ENCODE assay signal across 17 cellular contexts in genomic region chr6:141829996-141830395, GRCh38.
DNase-seq lines count a peak whose midpoint lies in the region; ATAC-seq and TF ChIP-seq lines count a peak whose summit lies in the region.
"Had no signal": no experiment of that assay in that cellular context is flagged by ENCODE, and none has a peak within 500 bp of the region (broad histone marks: within the 10 kb centered on the region; RNA-seq: fewer than 3 reads in every experiment).

No MANE protein-coding gene starts in this region.

- H3K9me3 Mint-ChIP-seq in nephron, result peaks cover 2% of the 10 kb centered on the region

- H3K27me3 Mint-ChIP-seq in nephron (ENCODE audit: low read depth), result peaks cover 7% of the 10 kb centered on the region
- H3K27me3 Mint-ChIP-seq: CD4-positive, CD25-positive, alpha-beta regulatory T cell had no signal

- H3K4me1 ChIP-seq in HUES48 (ENCODE audit: control insufficient read depth, insufficient read depth, low read length) (peaks cover 27% of the 10 kb centered on the region), ectodermal cell (ENCODE audit: control insufficient read depth, insufficient read depth, low read length) (peaks cover 31% of the 10 kb centered on the region), heart right ventricle (no peaks in the 10 kb centered on the region)
- H3K4me1 ChIP-seq: BLaER1 had no signal

- H3K4me1 Mint-ChIP-seq in nephron, result peaks cover 11% of the 10 kb centered on the region

- no peak for DNase-seq in NCI-H345 (lab: John Stamatoyannopoulos, UW)
- no peak for DNase-seq in left colon
- no peak for DNase-seq in heart right ventricle
- no peak for DNase-seq in NAMALWA (ENCODE audit: low spot score)
- DNase-seq: CD4-positive, CD25-positive, alpha-beta regulatory T cell; DMS153; DND-41; KG1; MG63; NCI-H2029; NCI-H526 treated with DMSO at 0.1 percent for 48 hours; SIG-M5 had no signal

- peak overlapping the region in 2 of 3 experiments; percentile 30 to 65 for H3K27ac Mint-ChIP-seq in nephron
- H3K27ac Mint-ChIP-seq: CD4-positive, CD25-positive, alpha-beta regulatory T cell had no signal

- H3K9ac ChIP-seq in HUES48 (ENCODE audit: low read depth, low read length), result no peak overlapping the region
- H3K9ac ChIP-seq: BLaER1 had no signal

- H3K27ac ChIP-seq in HUES48 (ENCODE audit: low read depth, low read length) (peak overlapping the region; percentile 30), ectodermal cell (ENCODE audit: insufficient read depth, low read depth, low read length, poor library complexity, severe bottlenecking) (peak overlapping the region; percentile 73), heart right ventricle (no peak overlapping the region)
- H3K27ac ChIP-seq: BLaER1, SK-N-MC had no signal

- no peaks in the 10 kb centered on the region for H3K36me3 ChIP-seq in HUES48 (ENCODE audit: control insufficient read depth, insufficient read depth, low read length)
- no peaks in the 10 kb centered on the region for H3K36me3 ChIP-seq in ectodermal cell (ENCODE audit: control insufficient read depth, insufficient read depth, low read length)
- H3K36me3 ChIP-seq in heart right ventricle, result no peaks in the 10 kb centered on the region
- H3K36me3 ChIP-seq: BLaER1, MG63 had no signal

- H3K36me3 Mint-ChIP-seq in nephron (ENCODE audit: low read depth), result no peaks in the 10 kb centered on the region
- H3K36me3 Mint-ChIP-seq: CD4-positive, CD25-positive, alpha-beta regulatory T cell had no signal

- H3K27me3 ChIP-seq in HUES48 (ENCODE audit: control insufficient read depth, insufficient read depth, low read length) (no peaks in the 10 kb centered on the region), ectodermal cell (ENCODE audit: control insufficient read depth, insufficient read depth, low read length, poor library complexity, severe bottlenecking) (no peaks in the 10 kb centered on the region), heart right ventricle (no peaks in the 10 kb centered on the region)
- H3K27me3 ChIP-seq: BLaER1, MG63 had no signal

- no peak for ATAC-seq in left colon
- ATAC-seq in heart right ventricle, result no peak

- no peak for TF ChIP-seq CTCF in nephron (IDR thresholded peaks at IDR 0.05; ENCODE audit: unreplicated experiment in 3 of 3)
- no peak for TF ChIP-seq CTCF in heart right ventricle (IDR thresholded peaks at IDR 0.05)

- H3K9me3 ChIP-seq in HUES48 (ENCODE audit: control insufficient read depth, insufficient read depth, low read length), result no peaks in the 10 kb centered on the region
- H3K9me3 ChIP-seq in ectodermal cell (ENCODE audit: control insufficient read depth, low read length), result no peaks in the 10 kb centered on the region
- peaks cover 0 to 1% (median 0%) of the 10 kb centered on the region in 11 donors for H3K9me3 ChIP-seq in heart right ventricle
- H3K9me3 ChIP-seq: BLaER1, MG63 had no signal

- intact Hi-C loops in left colon (cut with DNase I, micrococcal nuclease) (no loop called here), heart right ventricle (cut with DNase I) (no loop called here)

- no peak overlapping the region for H3K4me3 ChIP-seq in HUES48 (ENCODE audit: low read depth, low read length)
- H3K4me3 ChIP-seq in ectodermal cell (ENCODE audit: insufficient read depth, low read depth, low read length), result no peak overlapping the region
- H3K4me3 ChIP-seq in heart right ventricle, result no peak overlapping the region
- H3K4me3 ChIP-seq: BLaER1, MG63, SK-N-MC had no signal

- WGBS in ectodermal cell, 2 experiments, result 48 to 55% methylated on average over 3 of the region's 3 CpGs
- WGBS in heart right ventricle, 2 donors, result 70 to 85% methylated on average over 3 of the region's 3 CpGs

- H3K4me3 Mint-ChIP-seq in nephron, result no peak overlapping the region
- H3K4me3 Mint-ChIP-seq: CD4-positive, CD25-positive, alpha-beta regulatory T cell had no signal

Comparison
In these comparisons a context has a peak if more than half of its experiments do, and no peak if none do; other contexts are left out.
1. H3K27ac ChIP-seq: peak in HUES48 (single experiment) and ectodermal cell (single experiment); none in heart right ventricle (0 of 10).